In genomic region chr7:111115966-111116365, GRCh38 we compare ENCODE assay signal across 23 cellular contexts. TPM values are rescaled to one million over a fixed set of nuclear protein-coding genes. Genes with fewer than 3 reads are reported as not detected.
"Had no signal": no experiment of that assay in that cellular context is flagged by ENCODE, and none has a peak within 500 bp of the region (broad histone marks: within the 10 kb centered on the region; RNA-seq: fewer than 3 reads in every experiment).

No MANE protein-coding gene starts in this region.

- H3K36me3 Mint-ChIP-seq: WTC11 had no signal

- H3K4me2 ChIP-seq: SK-N-SH had no signal

- H3K36me3 ChIP-seq: brain microvascular endothelial cell, cardiac muscle cell, MG63 had no signal

- H3K27ac ChIP-seq: brain microvascular endothelial cell, cardiac muscle cell had no signal

- DNase-seq: activated CD4-positive, alpha-beta T cell treated with anti-CD3 and anti-CD28 coated beads, Interleukin-2, amount 50 U/mL, for 1 hour; activated CD4-positive, CD25-positive, alpha-beta regulatory T cell treated with anti-CD3 and anti-CD28 coated beads, Interleukin-2, amount 50 U/mL, for 72 hours; activated CD8-positive, alpha-beta memory T cell treated with anti-CD3 and anti-CD28 coated beads, Interleukin-2, amount 10 ng/mL, durations not matched to agents 7 days and 5 days; activated gamma-delta T cell treated with Interleukin-2 at 50 U/mL for 16 hours; activated T-cell treated with anti-CD3 and anti-CD28 coated beads, Interleukin-2, amount 50 U/mL, for 4 hours; brain microvascular endothelial cell; MG63; MV-4-11; NCI-H1092 treated with DMSO at 0.1 percent for 48 hours; NCI-H1417 treated with DMSO at 0.1 percent for 48 hours; NCI-H1694; NCI-H2029; NCI-H345; NCI-H510A; NCI-H526 treated with DMSO at 0.1 percent for 48 hours; NCI-H82; SK-N-SH; T-helper 1 cell had no signal

- H3K4me3 Mint-ChIP-seq: activated CD8-positive, alpha-beta memory T cell treated with anti-CD3 and anti-CD28 coated beads, Interleukin-2, amount 10 ng/mL, durations not matched to agents 7 days and 5 days; activated naive CD4-positive, alpha-beta T cell treated with anti-CD3 and anti-CD28 coated beads, Interleukin-2, amount 50 U/mL, for 24 hours; activated T-cell treated with anti-CD3 and anti-CD28 coated beads, Interleukin-2, amount 50 U/mL, for 4 hours; activated T-helper 17 cell treated with anti-CD3 and anti-CD28 coated beads, Interleukin-2, amount 50 U/mL, for 72 hours; WTC11 had no signal

- H3K9me2 ChIP-seq: SK-N-SH had no signal

- H3K27me3 ChIP-seq: brain microvascular endothelial cell, cardiac muscle cell, MG63 had no signal

- H3K9me3 ChIP-seq: MG63, SK-N-SH had no signal

- H3K27ac Mint-ChIP-seq: activated CD8-positive, alpha-beta memory T cell treated with anti-CD3 and anti-CD28 coated beads, Interleukin-2, amount 10 ng/mL, durations not matched to agents 7 days and 5 days; activated naive CD4-positive, alpha-beta T cell treated with anti-CD3 and anti-CD28 coated beads, Interleukin-2, amount 50 U/mL, for 24 hours; activated T-helper 17 cell treated with anti-CD3 and anti-CD28 coated beads, Interleukin-2, amount 50 U/mL, for 72 hours; WTC11 had no signal

- H3K9me3 Mint-ChIP-seq: WTC11 had no signal

- H3K4me3 ChIP-seq: cardiac muscle cell, MG63 had no signal

- ATAC-seq: activated CD8-positive, alpha-beta memory T cell treated with anti-CD3 and anti-CD28 coated beads, Interleukin-2, amount 10 ng/mL, durations not matched to agents 7 days and 5 days; activated T-cell treated with anti-CD3 and anti-CD28 coated beads, Interleukin-2, amount 50 U/mL, for 4 hours; activated T-helper 17 cell treated with anti-CD3 and anti-CD28 coated beads, Interleukin-2, amount 50 U/mL, for 72 hours; WTC11 had no signal

- H3K27me3 Mint-ChIP-seq: activated CD8-positive, alpha-beta memory T cell treated with anti-CD3 and anti-CD28 coated beads, Interleukin-2, amount 10 ng/mL, durations not matched to agents 7 days and 5 days; activated naive CD4-positive, alpha-beta T cell treated with anti-CD3 and anti-CD28 coated beads, Interleukin-2, amount 50 U/mL, for 24 hours; activated T-helper 17 cell treated with anti-CD3 and anti-CD28 coated beads, Interleukin-2, amount 50 U/mL, for 72 hours had no signal

RNA-seq across cellular contexts. Expression of gene LRRN3, which starts 25.0 kb away (rescaled TPM):
- total RNA-seq: OCI-LY7 had no signal
